8 cellular contexts compared by ENCODE assay signal in genomic region chr19:56403764-56404704, GRCh38. TPM values are rescaled to one million over a fixed set of nuclear protein-coding genes. Genes with fewer than 3 reads are reported as not detected.
DNase-seq lines count a peak whose midpoint lies in the region; ATAC-seq and TF ChIP-seq lines count a peak whose summit lies in the region.

ZNF583 (plus strand) TSS chr19:56404332; CDS start chr19:56407115, 2,783 bp downstream.

- peak within 1 kb of the TSS; percentile 70 for H3K4me3 ChIP-seq in BJ (ENCODE audit: low read depth, low read length)

- H3K27me3 ChIP-seq in BJ (ENCODE audit: control insufficient read depth, insufficient read depth, low read length), result no peaks in the 10 kb centered on the region

- ATAC-seq in GM19324 (IDR thresholded peaks at IDR 0.05; ENCODE audit: low FRiP score, unreplicated experiment) (peak; percentile 82), HG03460 (IDR thresholded peaks at IDR 0.05; ENCODE audit: unreplicated experiment) (peak; percentile 78)

- DNase-seq in BJ (ENCODE audit: low read depth) (peak; percentile 82), NCI-H774 (lab: John Stamatoyannopoulos, UW) (peak; percentile 90), lung microvascular endothelial cell (ENCODE audit: low read depth in 2 of 2) (peak; percentile 98)
- DNase-seq in activated CD8-positive, alpha-beta memory T cell treated with anti-CD3 and anti-CD28 coated beads for 24 hours, result peak; percentile 97
- DNase-seq in effector CD8-positive, alpha-beta T cell (lab: John Stamatoyannopoulos, UW), result peak; percentile 86
- DNase-seq in stimulated activated CD4-positive, alpha-beta T cell treated with anti-CD3 and anti-CD28 coated beads, TNF-alpha, amount 100 ng/mL, for 24 hours (ENCODE audit: low read depth in 3 of 3), result peak; percentile 78 to 86 (median 80)

- CTCF ChIA-PET in BJ (lab: Yijun Ruan, JAX), result no interaction called here

- POLR2A ChIA-PET in BJ (lab: Charles Lee), result no interaction called here

- TF ChIP-seq CTCF in BJ (IDR thresholded peaks at IDR 0.05; ENCODE audit: insufficient read depth, low read depth, low read length), result no peak

- H3K36me3 ChIP-seq in BJ (ENCODE audit: control insufficient read depth, insufficient read depth, low read length), result peaks cover 6% of the 10 kb centered on the region

RNA-seq across cellular contexts. Expression of gene ZNF583, which starts in this region (rescaled TPM):
- 1.5 and 4.4 TPM in 2 replicates for polyA plus RNA-seq in BJ (2011; rRNA removed)
- 1.6 and 2.2 TPM in 2 replicates for polyA minus RNA-seq in BJ (2011; rRNA and poly(A)+ RNA removed)
- total RNA-seq in lung microvascular endothelial cell, result 2.0 and 5.8 TPM in 2 replicates

Comparison
In these comparisons a context has a peak if more than half of its experiments do, and no peak if none do; other contexts are left out.
1. Peak in every context shown above with its lines: DNase-seq, ATAC-seq and H3K4me3 ChIP-seq.